19 cellular contexts compared by ENCODE assay signal in genomic region chr6:169208011-169208410, GRCh38. TPM values are rescaled to one million over a fixed set of nuclear protein-coding genes. Genes with fewer than 3 reads are reported as not detected.
"Had no signal": no experiment of that assay in that cellular context is flagged by ENCODE, and none has a peak within 500 bp of the region (broad histone marks: within the 10 kb centered on the region; RNA-seq: fewer than 3 reads in every experiment).

No MANE protein-coding gene starts in this region.

- H3K4me3 ChIP-seq: tibial nerve, uterus had no signal

- H3K9me3 ChIP-seq: uterus had no signal

- H3K4me3 Mint-ChIP-seq: activated CD4-positive, alpha-beta memory T cell treated with anti-CD3 and anti-CD28 coated beads, Interleukin-2, amount 10 ng/mL, durations not matched to agents 7 days and 5 days; activated naive CD8-positive, alpha-beta T cell; dendritic cell treated with granulocyte-macrophage colony-stimulating factor and Interleukin-4, amounts not matched to agents 40 ng/mL and 50 ng/mL, for 4 days; natural killer cell treated with Interleukin-12 subunit alpha and Interleukin-12 subunit beta and Interleukin-15 and Interleukin-18, amount 100 ng/mL, for 72 hours had no signal

- H3K27ac ChIP-seq: tibial nerve, uterus, VCaP had no signal

- H3K36me3 ChIP-seq: tibial nerve, uterus had no signal

- H3K27me3 ChIP-seq: tibial nerve, uterus had no signal

- H3K27ac Mint-ChIP-seq: activated CD4-positive, alpha-beta memory T cell treated with anti-CD3 and anti-CD28 coated beads, Interleukin-2, amount 10 ng/mL, durations not matched to agents 7 days and 5 days; activated naive CD8-positive, alpha-beta T cell; dendritic cell treated with granulocyte-macrophage colony-stimulating factor and Interleukin-4, amounts not matched to agents 40 ng/mL and 50 ng/mL, for 4 days; natural killer cell treated with Interleukin-12 subunit alpha and Interleukin-12 subunit beta and Interleukin-15 and Interleukin-18, amount 100 ng/mL, for 72 hours had no signal

- H3K27me3 Mint-ChIP-seq: activated naive CD8-positive, alpha-beta T cell; dendritic cell treated with granulocyte-macrophage colony-stimulating factor and Interleukin-4, amounts not matched to agents 40 ng/mL and 50 ng/mL, for 4 days had no signal

- DNase-seq: activated CD4-positive, alpha-beta memory T cell treated with anti-CD3 and anti-CD28 coated beads, Interleukin-2, amount 10 ng/mL, durations not matched to agents 7 days and 5 days; activated effector memory CD4-positive, alpha-beta T cell treated with anti-CD3 and anti-CD28 coated beads, Interleukin-2, amount 50 U/mL, for 16 hours; activated T-cell treated with anti-CD3 and anti-CD28 coated beads, Interleukin-2, amount 50 U/mL, for 48 hours; effector memory CD4-positive, alpha-beta T cell; foreskin melanocyte; head of caudate nucleus; mesendoderm; posterior cingulate gyrus; retina; stimulated activated CD4-positive, alpha-beta T cell treated with anti-CD3 and anti-CD28 coated beads, Interleukin-15, amount 100 ng/mL, for 24 hours; stimulated activated CD4-positive, alpha-beta T cell treated with anti-CD3 and anti-CD28 coated beads, Interleukin-4, amount 100 ng/mL, for 24 hours; stimulated activated naive CD4-positive, alpha-beta T cell; substantia nigra; uterus had no signal

RNA-seq across cellular contexts. Expression of gene THBS2, which starts 45.6 kb away (rescaled TPM):
- total RNA-seq: activated CD4-positive, alpha-beta memory T cell treated with anti-CD3 and anti-CD28 coated beads, Interleukin-2, amount 10 ng/mL, durations not matched to agents 7 days and 5 days; natural killer cell treated with Interleukin-12 subunit alpha and Interleukin-12 subunit beta and Interleukin-15 and Interleukin-18, amount 100 ng/mL, for 72 hours had no signal
